In the genomic region with DNA sequence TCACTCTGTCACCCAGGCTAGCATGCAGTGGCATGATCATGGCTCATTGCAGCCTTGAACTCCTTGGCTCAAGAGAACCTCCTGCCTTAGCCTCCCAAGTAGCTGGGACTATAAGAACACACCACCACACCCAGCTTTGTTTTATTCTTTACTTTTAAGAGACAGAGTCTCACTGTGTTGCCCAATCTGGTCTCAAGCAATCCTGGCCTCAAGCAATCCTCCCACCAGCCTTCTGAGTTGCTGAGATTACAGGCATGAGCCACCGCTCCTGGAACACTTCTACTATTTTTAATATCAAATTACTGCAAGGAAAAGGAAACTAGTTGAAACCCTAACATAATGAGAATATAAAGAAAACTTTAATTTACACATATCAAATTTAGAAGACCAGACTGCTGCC, we compare ENCODE assay signal across 21 cellular contexts.
"Had no signal": no experiment of that assay in that cellular context is flagged by ENCODE, and none has a peak within 500 bp of the region (broad histone marks: within the 10 kb centered on the region; RNA-seq: fewer than 3 reads in every experiment).

No MANE protein-coding gene starts in this region.

- H3K9me3 ChIP-seq: mucosa of descending colon, ovary, right atrium auricular region, right lobe of liver, upper lobe of left lung, vagina had no signal

- H3K4me2 ChIP-seq: smooth muscle cell had no signal

- H3K36me3 ChIP-seq: left ventricle myocardium inferior, ovary, right atrium auricular region, right lobe of liver, tibial nerve, upper lobe of left lung, vagina had no signal

- H3K27ac ChIP-seq: left ventricle myocardium inferior, ovary, right atrium auricular region, right lobe of liver, tibial nerve, upper lobe of left lung, vagina had no signal

- DNase-seq: immature natural killer cell; islet precursor cell; left ventricle myocardium inferior; midbrain; mucosa of descending colon; naive thymus-derived CD4-positive, alpha-beta T cell; ovary; right lobe of liver; stimulated activated CD4-positive, alpha-beta T cell treated with anti-CD3 and anti-CD28 coated beads, Interleukin-1b, Interleukin-23, amount 100 ng/mL, for 48 hours; stimulated activated CD4-positive, alpha-beta T cell treated with anti-CD3 and anti-CD28 coated beads, Interleukin-2, amount 100 ng/mL, for 48 hours; stimulated activated CD4-positive, alpha-beta T cell treated with anti-CD3 and anti-CD28 coated beads, Interleukin-4, amount 100 ng/mL, for 4 hours; stimulated activated CD8-positive, alpha-beta memory T cell treated with anti-CD3 and anti-CD28 coated beads, Interleukin-4, amount 100 ng/mL, for 48 hours; stimulated activated naive CD4-positive, alpha-beta T cell treated with Interleukin-2 at 50 U/mL for 16 hours; stimulated activated naive CD8-positive, alpha-beta T cell treated with anti-CD3 and anti-CD28 coated beads, Interleukin-15, amount 100 ng/mL, for 72 hours; substantia nigra had no signal

- H3K4me3 ChIP-seq: left ventricle myocardium inferior, lung, mucosa of descending colon, ovary, right atrium auricular region, right lobe of liver, smooth muscle cell, tibial nerve, upper lobe of left lung, vagina had no signal

- H3K4me1 ChIP-seq: right atrium auricular region, upper lobe of left lung, vagina had no signal
